In the genomic region with DNA sequence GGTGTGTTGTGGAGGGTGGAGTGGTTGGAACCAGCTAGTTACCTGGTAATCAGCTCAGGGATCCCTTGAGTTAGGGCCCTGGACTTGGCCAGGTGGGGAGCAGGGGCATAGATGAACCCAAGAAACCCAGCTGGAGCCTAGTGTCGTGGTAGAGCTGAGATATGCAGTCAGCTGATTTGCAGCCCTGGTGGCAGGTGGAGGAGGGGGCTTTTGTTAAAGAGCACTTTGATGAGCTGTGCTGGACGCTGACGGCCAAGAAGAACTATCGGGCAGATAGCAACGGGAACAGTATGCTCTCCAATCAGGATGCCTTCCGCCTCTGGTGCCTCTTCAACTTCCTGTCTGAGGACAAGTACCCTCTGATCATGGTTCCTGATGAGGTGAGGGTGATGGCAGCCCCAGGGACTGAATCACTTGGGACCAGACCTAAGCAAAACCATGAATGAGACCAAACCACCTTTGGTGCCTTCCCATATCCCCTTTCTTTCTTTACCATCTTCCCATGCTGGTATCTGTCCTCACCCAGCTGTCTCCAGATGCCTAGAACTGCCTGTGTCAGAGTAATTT, we compare ENCODE assay signal across 12 cellular contexts. TPM values are rescaled to one million over a fixed set of nuclear protein-coding genes. Genes with fewer than 3 reads are reported as not detected.
A peak's percentile ranks its signal among the peaks of the same experiment; 100 is the strongest.
DNase-seq lines count a peak whose midpoint lies in the region; ATAC-seq and TF ChIP-seq lines count a peak whose summit lies in the region.
"Had no signal": no experiment of that assay in that cellular context is flagged by ENCODE, and none has a peak within 500 bp of the region (broad histone marks: within the 10 kb centered on the region; RNA-seq: fewer than 3 reads in every experiment).

No MANE protein-coding gene starts in this region.

- no peaks in the 10 kb centered on the region for H3K27me3 Mint-ChIP-seq in activated CD4-positive, alpha-beta T cell treated with anti-CD3 and anti-CD28 coated beads for 36 hours
- H3K27me3 Mint-ChIP-seq in activated naive CD8-positive, alpha-beta T cell treated with anti-CD3 and anti-CD28 coated beads, Interleukin-2, amount 10 ng/mL, durations not matched to agents 7 days and 5 days, result no peaks in the 10 kb centered on the region

- H3K4me1 ChIP-seq in Loucy (ENCODE audit: insufficient read depth, low read length, poor library complexity, severe bottlenecking), result peaks cover 56% of the 10 kb centered on the region
- no peaks in the 10 kb centered on the region for H3K4me1 ChIP-seq in osteoblast (ENCODE audit: insufficient read depth, low read length)
- peaks cover 0 to 29% (median 0%) of the 10 kb centered on the region in 4 donors for H3K4me1 ChIP-seq in transverse colon

- in situ Hi-C loops in transverse colon (cut with MboI; ENCODE audit: low pct_ligation_motif_present in 1 of 4, low pct_unique_long_range_greater_than_20kb in 1 of 4, low sequenced_read_pairs in 3 of 4), result loop anchor here in 1 of 4 donors (25.0 kb wide), 1 partner anchor 127 kb away; no protein-coding TSS in a partner anchor

- peak overlapping the region; percentile 43 for H3K4me3 Mint-ChIP-seq in activated CD4-positive, alpha-beta T cell treated with anti-CD3 and anti-CD28 coated beads for 36 hours
- peak overlapping the region; percentile 79 for H3K4me3 Mint-ChIP-seq in activated naive CD8-positive, alpha-beta T cell treated with anti-CD3 and anti-CD28 coated beads, Interleukin-2, amount 10 ng/mL, durations not matched to agents 7 days and 5 days

- peak overlapping the region; percentile 74 for H3K9ac ChIP-seq in Loucy (ENCODE audit: low read depth, low read length, poor library complexity, severe bottlenecking)

- CTCF ChIA-PET in activated CD4-positive, alpha-beta T cell treated with anti-CD3 and anti-CD28 coated beads for 36 hours (lab: Charles Lee), result interaction anchor here (0.7 to 3.2 kb wide), 8 partner anchors 8 to 25 kb away, joined by 3 to 18 read pairs (median 4); partner anchors contain the start of gene DEF6

- H3F3A ChIP-seq in Loucy (ENCODE audit: low read depth), result no peaks in the 10 kb centered on the region

- H3K27ac Mint-ChIP-seq in activated CD4-positive, alpha-beta T cell treated with anti-CD3 and anti-CD28 coated beads for 36 hours, result peak overlapping the region; percentile 96
- H3K27ac Mint-ChIP-seq in activated naive CD8-positive, alpha-beta T cell treated with anti-CD3 and anti-CD28 coated beads, Interleukin-2, amount 10 ng/mL, durations not matched to agents 7 days and 5 days, result peak overlapping the region; percentile 97

- H3K9me3 ChIP-seq in Loucy (ENCODE audit: insufficient read depth, low read depth, low read length), result no peaks in the 10 kb centered on the region
- H3K9me3 ChIP-seq in osteoblast (ENCODE audit: low read depth, low read length), result no peaks in the 10 kb centered on the region
- H3K9me3 ChIP-seq in transverse colon, result no peaks in the 10 kb centered on the region
- H3K9me3 ChIP-seq: tibial nerve had no signal

- TF ChIP-seq POLR2A in transverse colon (IDR thresholded peaks at IDR 0.05), result no peak

- no peaks in the 10 kb centered on the region for H3K9me3 Mint-ChIP-seq in activated CD4-positive, alpha-beta T cell treated with anti-CD3 and anti-CD28 coated beads for 36 hours (ENCODE audit: low read depth)
- no peaks in the 10 kb centered on the region for H3K9me3 Mint-ChIP-seq in activated naive CD8-positive, alpha-beta T cell treated with anti-CD3 and anti-CD28 coated beads, Interleukin-2, amount 10 ng/mL, durations not matched to agents 7 days and 5 days

- peak overlapping the region; percentile 68 for H3K4me3 ChIP-seq in Loucy (ENCODE audit: low read length, poor library complexity, severe bottlenecking)
- H3K4me3 ChIP-seq in osteoblast (ENCODE audit: insufficient read depth, low read length), result no peak overlapping the region
- no peak overlapping the region for H3K4me3 ChIP-seq in transverse colon
- H3K4me3 ChIP-seq: tibial nerve had no signal

- WGBS in transverse colon (ENCODE audit: low coverage in 1 of 2), 2 donors, result 82 to 83% methylated on average over 4 to 6 of the region's 6 CpGs

- H3K27ac ChIP-seq in osteoblast (ENCODE audit: low read depth, low read length) (no peak overlapping the region), transverse colon (peak overlapping the region in 2 of 4 donors; percentile 12 to 70)

- peaks cover 60% of the 10 kb centered on the region for H3K36me3 Mint-ChIP-seq in activated CD4-positive, alpha-beta T cell treated with anti-CD3 and anti-CD28 coated beads for 36 hours (ENCODE audit: low read depth)
- peaks cover 50% of the 10 kb centered on the region for H3K36me3 Mint-ChIP-seq in activated naive CD8-positive, alpha-beta T cell treated with anti-CD3 and anti-CD28 coated beads, Interleukin-2, amount 10 ng/mL, durations not matched to agents 7 days and 5 days

- DNase-seq in activated CD4-positive, alpha-beta T cell treated with anti-CD3 and anti-CD28 coated beads for 36 hours, result peak; percentile 52
- no peak for DNase-seq in activated CD4-positive, alpha-beta T cell treated with anti-CD3 and anti-CD28 coated beads for 1 hour
- no peak for DNase-seq in activated naive CD8-positive, alpha-beta T cell treated with anti-CD3 and anti-CD28 coated beads, Interleukin-2, amount 10 ng/mL, durations not matched to agents 7 days and 5 days
- DNase-seq in osteoblast (ENCODE audit: insufficient read length, low spot score, missing footprints) (peak; percentile 32), RKO (ENCODE audit: low spot score) (no peak), transverse colon (no peak)
- DNase-seq: 8988T, activated gamma-delta T cell, NCI-H446 treated with DMSO at 0.1 percent for 48 hours had no signal

- no peak for TF ChIP-seq EP300 in transverse colon (IDR thresholded peaks at IDR 0.05; ENCODE audit: low read depth)

- peak overlapping the region; percentile 82 for H3K4me2 ChIP-seq in Loucy (ENCODE audit: low read depth, low read length, poor library complexity, severe bottlenecking)
- H3K4me2 ChIP-seq in osteoblast (ENCODE audit: insufficient read depth, low read length), result no peak overlapping the region

- no peaks in the 10 kb centered on the region for H3K27me3 ChIP-seq in Loucy (ENCODE audit: insufficient read depth, low read length, poor library complexity, severe bottlenecking)
- H3K27me3 ChIP-seq in osteoblast (ENCODE audit: insufficient read depth, low read length), result peaks cover 7% of the 10 kb centered on the region
- no peaks in the 10 kb centered on the region for H3K27me3 ChIP-seq in transverse colon
- H3K27me3 ChIP-seq: tibial nerve had no signal

- H3K79me2 ChIP-seq in Loucy (ENCODE audit: insufficient read depth, low read length) (peaks cover 75% of the 10 kb centered on the region), osteoblast (ENCODE audit: insufficient read depth, low read length) (no peaks in the 10 kb centered on the region)

- no peaks in the 10 kb centered on the region for H3K9me2 ChIP-seq in Loucy (replicated peaks; ENCODE audit: low read depth, low read length)

- H2AFZ ChIP-seq in Loucy (ENCODE audit: low read length) (no peak overlapping the region), osteoblast (ENCODE audit: low read length) (no peak overlapping the region)

- intact Hi-C loops in activated CD4-positive, alpha-beta T cell treated with anti-CD3 and anti-CD28 coated beads for 36 hours (cut with DNase I, micrococcal nuclease), result loop anchor here in 1 of 2 experiments (1.0 kb wide), 1 partner anchor 12 kb away; no protein-coding TSS in a partner anchor
- intact Hi-C loops in transverse colon (cut with DNase I; ENCODE audit: low total_unique reads), result no loop called here

- H3K36me3 ChIP-seq in Loucy (ENCODE audit: insufficient read depth, low read length) (no peaks in the 10 kb centered on the region), osteoblast (ENCODE audit: insufficient read depth, low read length) (no peaks in the 10 kb centered on the region), transverse colon (no peaks in the 10 kb centered on the region)
- H3K36me3 ChIP-seq: tibial nerve had no signal

- peaks cover 85% of the 10 kb centered on the region for H3K4me1 Mint-ChIP-seq in activated CD4-positive, alpha-beta T cell treated with anti-CD3 and anti-CD28 coated beads for 36 hours
- peaks cover 65% of the 10 kb centered on the region for H3K4me1 Mint-ChIP-seq in activated naive CD8-positive, alpha-beta T cell treated with anti-CD3 and anti-CD28 coated beads, Interleukin-2, amount 10 ng/mL, durations not matched to agents 7 days and 5 days

- H4K20me1 ChIP-seq in Loucy (ENCODE audit: insufficient read depth, low read length, poor library complexity, severe bottlenecking) (no peaks in the 10 kb centered on the region), osteoblast (ENCODE audit: insufficient read depth, low read length) (no peaks in the 10 kb centered on the region)

- TF ChIP-seq CTCF in Loucy (conservative IDR thresholded peaks at IDR 0.05; ENCODE audit: low read length), result no peak
- TF ChIP-seq CTCF in osteoblast (IDR thresholded peaks at IDR 0.05; ENCODE audit: extremely low read depth, low read depth, low read length), result no peak
- no peak for TF ChIP-seq CTCF in transverse colon (IDR thresholded peaks at IDR 0.05)

- peak; percentile 68 for ATAC-seq in activated CD4-positive, alpha-beta T cell treated with anti-CD3 and anti-CD28 coated beads for 36 hours
- peak; percentile 44 for ATAC-seq in activated naive CD8-positive, alpha-beta T cell treated with anti-CD3 and anti-CD28 coated beads, Interleukin-2, amount 10 ng/mL, durations not matched to agents 7 days and 5 days (ENCODE audit: low read depth)
- no peak for ATAC-seq in HG03469 (IDR thresholded peaks at IDR 0.05; ENCODE audit: unreplicated experiment)

- POLR2A ChIA-PET in activated CD4-positive, alpha-beta T cell treated with anti-CD3 and anti-CD28 coated beads for 36 hours (lab: Charles Lee), result no interaction called here
- POLR2A ChIA-PET in activated naive CD8-positive, alpha-beta T cell treated with anti-CD3 and anti-CD28 coated beads, Interleukin-2, amount 10 ng/mL, durations not matched to agents 7 days and 5 days (lab: Charles Lee), result interaction anchor here (0.6 to 3.3 kb wide), 4 partner anchors 11 to 1755 kb away, joined by 3 to 86 read pairs (median 6); partner anchors contain the start of genes DEF6 and FANCE

RNA-seq across cellular contexts. Expression of gene DEF6, which starts 12.7 kb away (rescaled TPM):
- total RNA-seq in activated CD4-positive, alpha-beta T cell treated with anti-CD3 and anti-CD28 coated beads for 36 hours, result 10 to 100 TPM; 74.1 to 86.6 TPM
- 100 to 1,000 TPM; 213 to 216 TPM for total RNA-seq in activated naive CD8-positive, alpha-beta T cell treated with anti-CD3 and anti-CD28 coated beads, Interleukin-2, amount 10 ng/mL, durations not matched to agents 7 days and 5 days
- 0.29 and 0.72 TPM in 2 replicates for total RNA-seq in osteoblast
- total RNA-seq in transverse colon, result 10 to 100 TPM in 1 of 4 donors, 1 to 10 TPM in 3; 2.6 to 24.5 (median 6.8) TPM

RNA-seq across cellular contexts. Expression of gene PPARD, which starts 32.0 kb away (rescaled TPM):
- 10 to 100 TPM; 16.5 to 19.2 TPM for total RNA-seq in activated CD4-positive, alpha-beta T cell treated with anti-CD3 and anti-CD28 coated beads for 36 hours
- total RNA-seq in activated naive CD8-positive, alpha-beta T cell treated with anti-CD3 and anti-CD28 coated beads, Interleukin-2, amount 10 ng/mL, durations not matched to agents 7 days and 5 days, result 10 to 100 TPM; 43.0 to 45.9 TPM
- total RNA-seq in osteoblast, result 12.3 and 13.3 TPM in 2 replicates
- total RNA-seq in transverse colon, result 100 to 1,000 TPM in 1 of 4 donors, 10 to 100 TPM in 3; 19.8 to 110 (median 29.3) TPM

RNA-seq across cellular contexts. Expression of gene ZNF76, which starts 50.8 kb away (rescaled TPM):
- 10 to 100 TPM; 35.2 to 40.1 TPM for total RNA-seq in activated CD4-positive, alpha-beta T cell treated with anti-CD3 and anti-CD28 coated beads for 36 hours
- total RNA-seq in activated naive CD8-positive, alpha-beta T cell treated with anti-CD3 and anti-CD28 coated beads, Interleukin-2, amount 10 ng/mL, durations not matched to agents 7 days and 5 days, result 10 to 100 TPM; 63.0 to 66.0 TPM
- total RNA-seq in osteoblast (19.9 and 22.7 TPM in 2 replicates), transverse colon (10 to 100 TPM; 30.2 to 59.3 (median 35.1) TPM)

Comparison
In these comparisons a context has a peak if more than half of its experiments do, and no peak if none do; other contexts are left out.
1. DNase-seq: peak in activated CD4-positive, alpha-beta T cell treated with anti-CD3 and anti-CD28 coated beads for 36 hours (single experiment) and osteoblast (single experiment); none in activated CD4-positive, alpha-beta T cell treated with anti-CD3 and anti-CD28 coated beads for 1 hour (single experiment), activated naive CD8-positive, alpha-beta T cell treated with anti-CD3 and anti-CD28 coated beads, Interleukin-2, amount 10 ng/mL, durations not matched to agents 7 days and 5 days (single experiment), RKO (single experiment) and transverse colon (single experiment).